ENCODE assay signal across 2 cellular contexts in the genomic region with DNA sequence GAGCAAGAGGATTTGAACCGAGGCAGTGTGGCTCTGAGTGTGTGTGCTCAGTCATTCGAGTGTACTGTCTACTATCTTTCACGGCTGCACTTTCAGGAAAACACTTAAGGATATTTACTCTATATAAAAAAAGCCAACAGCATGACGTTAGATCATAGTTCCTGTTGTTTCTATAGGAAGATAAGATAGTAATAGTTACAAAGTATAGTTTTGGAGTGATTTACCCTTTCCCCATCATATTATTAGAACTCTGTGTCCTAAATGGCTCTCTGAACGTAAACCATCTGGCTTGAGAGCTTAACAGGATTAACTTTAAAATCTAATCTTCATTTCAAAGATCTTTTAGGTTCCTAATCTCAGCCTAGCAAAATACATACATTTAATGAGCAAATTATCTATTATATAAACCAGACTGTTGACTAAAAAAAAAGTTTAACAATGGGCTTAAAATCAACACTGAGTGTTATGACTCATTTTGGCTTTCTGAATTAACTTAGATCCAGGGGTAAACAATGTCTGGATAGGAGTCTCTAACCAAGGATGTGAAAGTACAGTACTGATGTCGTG.
TF ChIP-seq lines count a peak whose summit lies in the region.

No MANE protein-coding gene starts in this region.

TF ChIP-seq in IMR-90, 13 proteins besides CTCF, POLR2A, EP300 and RAD21:
- TF ChIP-seq BHLHE40 (IDR thresholded peaks at IDR 0.05; ENCODE audit: low read depth, low read length) (no peak), SMC3 (IDR thresholded peaks at IDR 0.05; ENCODE audit: low read depth, low read length) (no peak), NFE2L2 (IDR thresholded peaks at IDR 0.05; ENCODE audit: low read depth, low read length) (no peak), FOS (IDR thresholded peaks at IDR 0.05; ENCODE audit: low read depth, low read length) (peak; percentile 77), MAZ (IDR thresholded peaks at IDR 0.05; ENCODE audit: borderline replicate concordance, low read depth, low read length) (no peak)
- TF ChIP-seq, protein P1, sequence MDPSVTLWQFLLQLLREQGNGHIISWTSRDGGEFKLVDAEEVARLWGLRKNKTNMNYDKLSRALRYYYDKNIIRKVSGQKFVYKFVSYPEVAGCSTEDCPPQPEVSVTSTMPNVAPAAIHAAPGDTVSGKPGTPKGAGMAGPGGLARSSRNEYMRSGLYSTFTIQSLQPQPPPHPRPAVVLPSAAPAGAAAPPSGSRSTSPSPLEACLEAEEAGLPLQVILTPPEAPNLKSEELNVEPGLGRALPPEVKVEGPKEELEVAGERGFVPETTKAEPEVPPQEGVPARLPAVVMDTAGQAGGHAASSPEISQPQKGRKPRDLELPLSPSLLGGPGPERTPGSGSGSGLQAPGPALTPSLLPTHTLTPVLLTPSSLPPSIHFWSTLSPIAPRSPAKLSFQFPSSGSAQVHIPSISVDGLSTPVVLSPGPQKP (IDR thresholded peaks at IDR 0.05; ENCODE audit: borderline replicate concordance, low read depth, low read length): no peak
- TF ChIP-seq, protein P2, sequence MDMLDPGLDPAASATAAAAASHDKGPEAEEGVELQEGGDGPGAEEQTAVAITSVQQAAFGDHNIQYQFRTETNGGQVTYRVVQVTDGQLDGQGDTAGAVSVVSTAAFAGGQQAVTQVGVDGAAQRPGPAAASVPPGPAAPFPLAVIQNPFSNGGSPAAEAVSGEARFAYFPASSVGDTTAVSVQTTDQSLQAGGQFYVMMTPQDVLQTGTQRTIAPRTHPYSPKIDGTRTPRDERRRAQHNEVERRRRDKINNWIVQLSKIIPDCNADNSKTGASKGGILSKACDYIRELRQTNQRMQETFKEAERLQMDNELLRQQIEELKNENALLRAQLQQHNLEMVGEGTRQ (IDR thresholded peaks at IDR 0.05; ENCODE audit: low read depth, low read length): no peak
TF ChIP-seq in IMR-90: peak in this region for 1.

TF ChIP-seq in HepG2, 621 proteins besides CTCF, POLR2A, EP300 and RAD21:
- no peak for TF ChIP-seq FOXP1 (IDR thresholded peaks at IDR 0.05)
- peak; percentile 42; the same call in 1 of the 2 replicates for TF ChIP-seq FOXP1 (CRISPR knock-in tag; IDR thresholded peaks at IDR 0.05)
- TF ChIP-seq SAP130 (CRISPR knock-in tag; IDR thresholded peaks at IDR 0.05; ENCODE audit: low read depth): no peak
- peak; percentile 62; the same call in 1 of the 2 replicates for TF ChIP-seq FOXA1 (IDR thresholded peaks at IDR 0.05)
- no peak for TF ChIP-seq FOXA1 (CRISPR knock-in tag; IDR thresholded peaks at IDR 0.05)
- peak; percentile 39 for TF ChIP-seq SKI (IDR thresholded peaks at IDR 0.05; ENCODE audit: partially characterized antibody)
- no peak for TF ChIP-seq KDM4B (CRISPR knock-in tag; IDR thresholded peaks at IDR 0.05)
- TF ChIP-seq, protein P3, sequence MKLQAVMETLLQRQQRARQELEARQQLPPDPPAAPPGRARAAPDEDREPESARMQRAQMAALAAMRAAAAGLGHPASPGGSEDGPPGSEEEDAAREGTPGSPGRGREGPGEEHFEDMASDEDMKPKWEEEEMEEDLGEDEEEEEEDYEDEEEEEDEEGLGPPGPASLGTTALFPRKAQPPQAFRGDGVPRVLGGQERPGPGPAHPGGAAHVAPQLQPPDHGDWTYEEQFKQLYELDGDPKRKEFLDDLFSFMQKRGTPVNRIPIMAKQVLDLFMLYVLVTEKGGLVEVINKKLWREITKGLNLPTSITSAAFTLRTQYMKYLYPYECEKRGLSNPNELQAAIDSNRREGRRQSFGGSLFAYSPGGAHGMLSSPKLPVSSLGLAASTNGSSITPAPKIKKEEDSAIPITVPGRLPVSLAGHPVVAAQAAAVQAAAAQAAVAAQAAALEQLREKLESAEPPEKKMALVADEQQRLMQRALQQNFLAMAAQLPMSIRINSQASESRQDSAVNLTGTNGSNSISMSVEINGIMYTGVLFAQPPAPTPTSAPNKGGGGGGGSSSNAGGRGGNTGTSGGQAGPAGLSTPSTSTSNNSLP (IDR thresholded peaks at IDR 0.05; ENCODE audit: low read depth, low read length): peak; percentile 57; the same call in 1 of the 2 replicates
- peak; percentile 80; the same call in 1 of the 2 replicates for TF ChIP-seq SOX5 (CRISPR knock-in tag; IDR thresholded peaks at IDR 0.05; ENCODE audit: borderline replicate concordance)
- TF ChIP-seq, protein P4, sequence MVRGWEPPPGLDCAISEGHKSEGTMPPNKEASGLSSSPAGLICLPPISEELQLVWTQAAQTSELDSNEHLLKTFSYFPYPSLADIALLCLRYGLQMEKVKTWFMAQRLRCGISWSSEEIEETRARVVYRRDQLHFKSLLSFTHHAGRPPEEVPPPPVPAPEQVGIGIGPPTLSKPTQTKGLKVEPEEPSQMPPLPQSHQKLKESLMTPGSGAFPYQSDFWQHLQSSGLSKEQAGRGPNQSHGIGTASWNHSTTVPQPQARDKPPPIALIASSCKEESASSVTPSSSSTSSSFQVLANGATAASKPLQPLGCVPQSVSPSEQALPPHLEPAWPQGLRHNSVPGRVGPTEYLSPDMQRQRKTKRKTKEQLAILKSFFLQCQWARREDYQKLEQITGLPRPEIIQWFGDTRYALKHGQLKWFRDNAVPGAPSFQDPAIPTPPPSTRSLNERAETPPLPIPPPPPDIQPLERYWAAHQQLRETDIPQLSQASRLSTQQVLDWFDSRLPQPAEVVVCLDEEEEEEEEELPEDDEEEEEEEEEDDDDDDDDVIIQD (CRISPR knock-in tag; IDR thresholded peaks at IDR 0.05; ENCODE audit: low read depth): 0 out of 2 replicates have a peak, but pooled peaks have one; percentile 37
- TF ChIP-seq, protein P5, sequence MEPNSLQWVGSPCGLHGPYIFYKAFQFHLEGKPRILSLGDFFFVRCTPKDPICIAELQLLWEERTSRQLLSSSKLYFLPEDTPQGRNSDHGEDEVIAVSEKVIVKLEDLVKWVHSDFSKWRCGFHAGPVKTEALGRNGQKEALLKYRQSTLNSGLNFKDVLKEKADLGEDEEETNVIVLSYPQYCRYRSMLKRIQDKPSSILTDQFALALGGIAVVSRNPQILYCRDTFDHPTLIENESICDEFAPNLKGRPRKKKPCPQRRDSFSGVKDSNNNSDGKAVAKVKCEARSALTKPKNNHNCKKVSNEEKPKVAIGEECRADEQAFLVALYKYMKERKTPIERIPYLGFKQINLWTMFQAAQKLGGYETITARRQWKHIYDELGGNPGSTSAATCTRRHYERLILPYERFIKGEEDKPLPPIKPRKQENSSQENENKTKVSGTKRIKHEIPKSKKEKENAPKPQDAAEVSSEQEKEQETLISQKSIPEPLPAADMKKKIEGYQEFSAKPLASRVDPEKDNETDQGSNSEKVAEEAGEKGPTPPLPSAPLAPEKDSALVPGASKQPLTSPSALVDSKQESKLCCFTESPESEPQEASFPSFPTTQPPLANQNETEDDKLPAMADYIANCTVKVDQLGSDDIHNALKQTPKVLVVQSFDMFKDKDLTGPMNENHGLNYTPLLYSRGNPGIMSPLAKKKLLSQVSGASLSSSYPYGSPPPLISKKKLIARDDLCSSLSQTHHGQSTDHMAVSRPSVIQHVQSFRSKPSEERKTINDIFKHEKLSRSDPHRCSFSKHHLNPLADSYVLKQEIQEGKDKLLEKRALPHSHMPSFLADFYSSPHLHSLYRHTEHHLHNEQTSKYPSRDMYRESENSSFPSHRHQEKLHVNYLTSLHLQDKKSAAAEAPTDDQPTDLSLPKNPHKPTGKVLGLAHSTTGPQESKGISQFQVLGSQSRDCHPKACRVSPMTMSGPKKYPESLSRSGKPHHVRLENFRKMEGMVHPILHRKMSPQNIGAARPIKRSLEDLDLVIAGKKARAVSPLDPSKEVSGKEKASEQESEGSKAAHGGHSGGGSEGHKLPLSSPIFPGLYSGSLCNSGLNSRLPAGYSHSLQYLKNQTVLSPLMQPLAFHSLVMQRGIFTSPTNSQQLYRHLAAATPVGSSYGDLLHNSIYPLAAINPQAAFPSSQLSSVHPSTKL (CRISPR knock-in tag; IDR thresholded peaks at IDR 0.05): peak; percentile 50; the same call in 1 of the 2 replicates
- no peak for TF ChIP-seq SOX13 (IDR thresholded peaks at IDR 0.05)
- TF ChIP-seq SOX13 (CRISPR knock-in tag; conservative IDR thresholded peaks at IDR 0.05 in 1 of 2, IDR thresholded peaks at IDR 0.05 in 1 of 2): peak in 1 of 2 experiments; percentile 71; a peak in 1 of 4 replicates
- peak; percentile 56; the same call in 1 of the 2 replicates for TF ChIP-seq FOXA3 (CRISPR knock-in tag; IDR thresholded peaks at IDR 0.05)
- no peak for TF ChIP-seq DMAP1 (CRISPR knock-in tag; IDR thresholded peaks at IDR 0.05)
